ENCODE assay signal across 8 cellular contexts in genomic region chr7:117110480-117111315, GRCh38.
DNase-seq lines count a peak whose midpoint lies in the region; ATAC-seq and TF ChIP-seq lines count a peak whose summit lies in the region.

No MANE protein-coding gene starts in this region.

- POLR2A ChIA-PET in naive thymus-derived CD4-positive, alpha-beta T cell (lab: Charles Lee) = interaction anchor here (1.0 kb wide), 2 partner anchors 101 to 105 kb away, joined by 4 read pairs; no protein-coding TSS in a partner anchor

- H3K36me3 Mint-ChIP-seq in naive thymus-derived CD4-positive, alpha-beta T cell = peaks cover 0 to 4% (median 0%) of the 10 kb centered on the region in 5 donors

- peak overlapping the region in 8 of 10 donors; percentile 0 to 64 (median 40) for H3K4me3 Mint-ChIP-seq in naive thymus-derived CD4-positive, alpha-beta T cell

- H3K4me2 ChIP-seq in BLaER1 treated with 17β-estradiol and CSF1 and Interleukin-3, amounts not matched to agents 10 nM and 100 nM = peak overlapping the region; percentile 19 to 60 (median 48)

- H3K27ac Mint-ChIP-seq in naive thymus-derived CD4-positive, alpha-beta T cell = peak overlapping the region in 7 of 9 donors; percentile 14 to 88 (median 51)

- H4K20me1 ChIP-seq in BLaER1 treated with 17β-estradiol and CSF1 and Interleukin-3, amounts not matched to agents 10 nM and 100 nM = no peaks in the 10 kb centered on the region

- H3K4me3 ChIP-seq in BLaER1 treated with 17β-estradiol and CSF1 and Interleukin-3, amounts not matched to agents 10 nM and 100 nM = no peak overlapping the region
- H3K4me3 ChIP-seq in naive thymus-derived CD4-positive, alpha-beta T cell (ENCODE audit: low read length) = no peak overlapping the region
- H3K4me3 ChIP-seq in tibial artery = no peak overlapping the region

- H3K9ac ChIP-seq in BLaER1 treated with 17β-estradiol and CSF1 and Interleukin-3, amounts not matched to agents 10 nM and 100 nM = no peak overlapping the region; a peak in 1 of 22 replicates

- H3K9me3 ChIP-seq in BLaER1 treated with 17β-estradiol and CSF1 and Interleukin-3, amounts not matched to agents 10 nM and 100 nM (replicated peaks in 1 of 11) = peaks cover 6 to 20% (median 14%) of the 10 kb centered on the region in 11 experiments
- no peaks in the 10 kb centered on the region for H3K9me3 ChIP-seq in naive thymus-derived CD4-positive, alpha-beta T cell (ENCODE audit: control insufficient read depth in 2 of 3, low read length in 3 of 3)
- H3K9me3 ChIP-seq in tibial artery = no peaks in the 10 kb centered on the region

- H3K27ac ChIP-seq in BLaER1 treated with 17β-estradiol and CSF1 and Interleukin-3, amounts not matched to agents 10 nM and 100 nM = no peak overlapping the region
- H3K27ac ChIP-seq in naive thymus-derived CD4-positive, alpha-beta T cell (ENCODE audit: low read depth, low read length) = peak overlapping the region; percentile 4
- peak overlapping the region in 1 of 2 donors; percentile 15 for H3K27ac ChIP-seq in tibial artery

- CTCF ChIA-PET in naive thymus-derived CD4-positive, alpha-beta T cell (lab: Charles Lee) = interaction anchor here (1.1 to 1.5 kb wide), 4 partner anchors 10 to 125 kb away, joined by 3 to 5 read pairs (median 4); no protein-coding TSS in a partner anchor

- H3K4me1 Mint-ChIP-seq in naive thymus-derived CD4-positive, alpha-beta T cell = peaks cover 4 to 22% (median 14%) of the 10 kb centered on the region in 7 donors

- H3K27me3 ChIP-seq in BLaER1 treated with 17β-estradiol and CSF1 and Interleukin-3, amounts not matched to agents 10 nM and 100 nM = no peaks in the 10 kb centered on the region
- H3K27me3 ChIP-seq in naive thymus-derived CD4-positive, alpha-beta T cell (ENCODE audit: control insufficient read depth in 2 of 2, insufficient read depth in 2 of 2, low read length in 2 of 2) = no peaks in the 10 kb centered on the region
- H3K27me3 ChIP-seq in tibial artery = no peaks in the 10 kb centered on the region

- no peak for TF ChIP-seq POLR2A in erythroblast (IDR thresholded peaks at IDR 0.05; ENCODE audit: low read length)

- ATAC-seq in GM19372 (IDR thresholded peaks at IDR 0.05; ENCODE audit: low read depth, unreplicated experiment) (peak; percentile 94), HG03354 (IDR thresholded peaks at IDR 0.05; ENCODE audit: poor library complexity, severe bottlenecking, unreplicated experiment) (peak; percentile 94)
- peak; percentile 97 for ATAC-seq in naive thymus-derived CD4-positive, alpha-beta T cell

- H3K36me3 ChIP-seq in BLaER1 treated with 17β-estradiol and CSF1 and Interleukin-3, amounts not matched to agents 10 nM and 100 nM = no peaks in the 10 kb centered on the region
- H3K36me3 ChIP-seq in naive thymus-derived CD4-positive, alpha-beta T cell (ENCODE audit: control insufficient read depth in 2 of 3, insufficient read depth in 3 of 3, low read length in 3 of 3) = no peaks in the 10 kb centered on the region
- no peaks in the 10 kb centered on the region for H3K36me3 ChIP-seq in tibial artery

- peaks cover 0 to 25% (median 0%) of the 10 kb centered on the region in 5 donors for H3K27me3 Mint-ChIP-seq in naive thymus-derived CD4-positive, alpha-beta T cell

- intact Hi-C loops in naive thymus-derived CD4-positive, alpha-beta T cell (cut with micrococcal nuclease) = no loop called here
- intact Hi-C loops in tibial artery (cut with DNase I; ENCODE audit: low total_unique reads) = no loop called here

- peaks cover 0 to 3% (median 0%) of the 10 kb centered on the region in 11 donors for H3K9me3 Mint-ChIP-seq in naive thymus-derived CD4-positive, alpha-beta T cell

- H3K4me1 ChIP-seq in BLaER1 treated with 17β-estradiol and CSF1 and Interleukin-3, amounts not matched to agents 10 nM and 100 nM = peaks cover 9 to 12% (median 11%) of the 10 kb centered on the region in 10 experiments; a peak in 15 of 20 replicates
- H3K4me1 ChIP-seq in naive thymus-derived CD4-positive, alpha-beta T cell (ENCODE audit: control insufficient read depth in 2 of 2, insufficient read depth in 2 of 2, low read length in 2 of 2) = peaks cover 6 to 12% of the 10 kb centered on the region in 2 donors
- H3K4me1 ChIP-seq in tibial artery = peaks cover 0 to 19% (median 11%) of the 10 kb centered on the region in 4 donors

- DNase-seq in activated CD8-positive, alpha-beta memory T cell treated with anti-CD3 and anti-CD28 coated beads, Interleukin-2, amount 50 U/mL, for 48 hours = peak; percentile 59
- peak in 8 of 9 donors; percentile 14 to 60 (median 40) for DNase-seq in naive thymus-derived CD4-positive, alpha-beta T cell
- DNase-seq in erythroblast (lab: John Stamatoyannopoulos, UW) = no peak
- no peak for DNase-seq in tibial artery
- no peak for DNase-seq in middle frontal gyrus (ENCODE audit: extremely low spot score, low spot score)

- TF ChIP-seq CTCF in tibial artery (IDR thresholded peaks at IDR 0.05) = no peak

Comparison
In these comparisons a context has a peak if more than half of its experiments do, and no peak if none do; other contexts are left out.
1. DNase-seq: peak in activated CD8-positive, alpha-beta memory T cell treated with anti-CD3 and anti-CD28 coated beads, Interleukin-2, amount 50 U/mL, for 48 hours (single experiment) and naive thymus-derived CD4-positive, alpha-beta T cell (8 of 9); none in erythroblast (0 of 2), tibial artery (0 of 2) and middle frontal gyrus (single experiment).
2. Peak in every context shown above with its lines, with median percentiles within 50 percentile points of each other: ATAC-seq.